ENCODE assay signal across 18 cellular contexts in the genomic region with DNA sequence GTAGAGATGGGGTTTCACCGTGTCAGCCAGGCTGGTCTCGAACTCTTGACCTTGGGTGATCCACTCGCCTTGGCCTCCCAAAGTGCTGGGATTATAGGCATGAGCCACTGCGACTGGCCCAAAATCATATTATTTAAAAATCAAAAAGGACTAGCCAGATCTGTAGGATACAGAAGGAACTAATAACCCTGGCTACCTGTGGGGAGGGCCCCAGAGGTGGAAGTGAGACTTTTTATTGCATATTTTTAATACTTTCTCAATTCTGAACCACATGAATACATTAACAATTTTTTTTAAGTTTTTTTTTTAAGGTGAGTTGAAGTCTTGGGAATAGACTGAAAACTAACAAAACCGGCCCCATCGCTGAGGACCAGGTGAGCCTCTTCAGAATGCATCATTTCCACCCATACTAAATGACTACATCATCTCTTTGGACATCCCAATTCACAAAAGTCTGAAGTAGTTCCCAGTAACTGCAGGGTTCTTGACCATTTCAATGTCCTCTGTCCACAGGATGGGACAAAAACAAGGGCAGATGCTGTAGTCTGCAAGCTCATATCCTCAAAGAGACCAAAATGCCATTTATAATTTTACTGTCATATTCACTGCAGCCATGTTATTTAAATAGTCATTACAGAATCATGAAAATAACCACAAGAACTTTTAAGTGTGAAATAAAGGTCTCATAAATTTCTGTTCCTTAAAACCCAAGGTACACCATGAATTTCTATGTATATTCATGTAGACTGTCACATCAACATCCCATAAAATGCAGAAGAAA. TPM values are rescaled to one million over a fixed set of nuclear protein-coding genes. Genes with fewer than 3 reads are reported as not detected.
DNase-seq lines count a peak whose midpoint lies in the region; ATAC-seq, FAIRE-seq and TF ChIP-seq lines count a peak whose summit lies in the region.
"Had no signal": no experiment of that assay in that cellular context is flagged by ENCODE, and none has a peak within 500 bp of the region (broad histone marks: within the 10 kb centered on the region; RNA-seq: fewer than 3 reads in every experiment).

No MANE protein-coding gene starts in this region.

- POLR2A ChIA-PET in CD4-positive, alpha-beta T cell (lab: Charles Lee) = interaction anchor here (1.0 kb wide), 1 partner anchor 17 kb away, joined by 3 read pairs; no protein-coding TSS in a partner anchor
- POLR2A ChIA-PET in CD8-positive, alpha-beta T cell (lab: Charles Lee) = interaction anchor here (0.6 kb wide), 1 partner anchor 14 kb away, joined by 3 read pairs; no protein-coding TSS in a partner anchor
- POLR2A ChIA-PET in GM12878 (lab: Charles Lee) = interaction anchor here (0.7 kb wide), 1 partner anchor 12 kb away, joined by 3 read pairs; no protein-coding TSS in a partner anchor

- no peaks in the 10 kb centered on the region for H3K9me3 ChIP-seq in CD4-positive, alpha-beta T cell (ENCODE audit: control insufficient read depth, low read length)
- no peaks in the 10 kb centered on the region for H3K9me3 ChIP-seq in CD8-positive, alpha-beta T cell (ENCODE audit: low read length)
- H3K9me3 ChIP-seq in GM12878 (replicated peaks; ENCODE audit: control insufficient read depth, insufficient read depth, low read length) = no peaks in the 10 kb centered on the region
- no peaks in the 10 kb centered on the region for H3K9me3 ChIP-seq in gastroesophageal sphincter
- H3K9me3 ChIP-seq: HAP-1 had no signal

- SMC1A ChIA-PET in GM12878 (lab: Charles Lee; ENCODE audit: uncharacterized antibody, unreplicated experiment) = no interaction called here

- intact Hi-C loops in CD4-positive, alpha-beta T cell (cut with DNase I, micrococcal nuclease) = no loop called here
- intact Hi-C loops in CD8-positive, alpha-beta T cell (cut with DNase I, micrococcal nuclease) = no loop called here
- intact Hi-C loops in GM12878 (cut with micrococcal nuclease; ENCODE audit: unreplicated experiment) = no loop called here

- H4K20me1 ChIP-seq in GM12878 (ENCODE audit: control insufficient read depth, insufficient read depth) = no peaks in the 10 kb centered on the region

- BruUV-seq in GM12878 (replicated peaks; lab: Mats Ljungman, UMichigan) = no TSS peak

- no peak overlapping the region for H2AFZ ChIP-seq in GM12878 (ENCODE audit: control insufficient read depth, low read depth, low read length)

- no peak for DNase-seq in CD4-positive, alpha-beta T cell
- DNase-seq in CD8-positive, alpha-beta T cell = no peak
- DNase-seq in GM12878 (ENCODE audit: low read depth, low spot score) (no peak), GM13976 (ENCODE audit: low spot score) (no peak)
- DNase-seq in stimulated activated naive B cell treated with anti-CD40 and anti-IgM and Interleukin-4, amounts not matched to agents 10 μg/mL and 1 μg/mL and 100 μg/mL, for 72 hours = no peak
- DNase-seq: C1 segment of cervical spinal cord; CD8-positive, alpha-beta memory T cell; DMS 273 treated with DMSO at 0.1 percent for 48 hours; DMS79; EL; GDM1; GOT3; HFFc6 had no signal

- no peaks in the 10 kb centered on the region for H3K27me3 Mint-ChIP-seq in CD4-positive, alpha-beta T cell
- no peaks in the 10 kb centered on the region for H3K27me3 Mint-ChIP-seq in CD8-positive, alpha-beta T cell (ENCODE audit: low read depth)
- no peaks in the 10 kb centered on the region for H3K27me3 Mint-ChIP-seq in stimulated activated naive B cell treated with anti-CD40 and anti-IgM and Interleukin-4, amounts not matched to agents 10 μg/mL and 1 μg/mL and 100 μg/mL, for 72 hours
- H3K27me3 Mint-ChIP-seq: CD8-positive, alpha-beta memory T cell had no signal

- no peaks in the 10 kb centered on the region for H3K4me1 Mint-ChIP-seq in CD4-positive, alpha-beta T cell (ENCODE audit: low read depth)
- H3K4me1 Mint-ChIP-seq in CD8-positive, alpha-beta T cell (ENCODE audit: low read depth) = no peaks in the 10 kb centered on the region
- peaks cover 7 to 33% of the 10 kb centered on the region in 2 donors for H3K4me1 Mint-ChIP-seq in stimulated activated naive B cell treated with anti-CD40 and anti-IgM and Interleukin-4, amounts not matched to agents 10 μg/mL and 1 μg/mL and 100 μg/mL, for 72 hours
- H3K4me1 Mint-ChIP-seq: CD8-positive, alpha-beta memory T cell had no signal

- RAD21 ChIA-PET in GM12878 (lab: Charles Lee; ENCODE audit: unreplicated experiment) = no interaction called here

- H3K27ac Mint-ChIP-seq in CD4-positive, alpha-beta T cell = peak overlapping the region; percentile 11
- H3K27ac Mint-ChIP-seq in CD8-positive, alpha-beta T cell = peak overlapping the region; percentile 13
- H3K27ac Mint-ChIP-seq in stimulated activated naive B cell treated with anti-CD40 and anti-IgM and Interleukin-4, amounts not matched to agents 10 μg/mL and 1 μg/mL and 100 μg/mL, for 72 hours = peak overlapping the region; percentile 47
- H3K27ac Mint-ChIP-seq: HFFc6 had no signal

- CTCF ChIA-PET in CD4-positive, alpha-beta T cell (lab: Charles Lee) = interaction anchor here (0.6 kb wide), 1 partner anchor 97 kb away, joined by 3 read pairs; no protein-coding TSS in a partner anchor
- CTCF ChIA-PET in CD8-positive, alpha-beta T cell (lab: Charles Lee) = no interaction called here
- CTCF ChIA-PET in GM12878 (lab: Yijun Ruan, JAX) = interaction anchor here (1.6 kb wide), 1 partner anchor 11 kb away, joined by 4 read pairs; no protein-coding TSS in a partner anchor

- no peaks in the 10 kb centered on the region for H3K4me1 ChIP-seq in CD8-positive, alpha-beta T cell (ENCODE audit: insufficient read depth, low read length)
- H3K4me1 ChIP-seq in GM12878 (ENCODE audit: control insufficient read depth, insufficient read depth, low read length) = no peaks in the 10 kb centered on the region
- H3K4me1 ChIP-seq in gastroesophageal sphincter = no peaks in the 10 kb centered on the region

- 94% methylated on average over 6 of the region's 6 CpGs for WGBS in GM12878 (ENCODE audit: insufficient coverage, insufficient replicate concordance, low lambda C conversion rate, missing lambda C conversion rate)
- WGBS in gastroesophageal sphincter (ENCODE audit: low coverage in 1 of 2), 2 donors = 96 to 100% methylated on average over 2 to 6 of the region's 6 CpGs

- H3K36me3 Mint-ChIP-seq in CD4-positive, alpha-beta T cell (ENCODE audit: low read depth) = peaks cover 8% of the 10 kb centered on the region
- H3K36me3 Mint-ChIP-seq in CD8-positive, alpha-beta T cell = peaks cover 11% of the 10 kb centered on the region
- peaks cover 27 to 41% of the 10 kb centered on the region in 2 donors for H3K36me3 Mint-ChIP-seq in stimulated activated naive B cell treated with anti-CD40 and anti-IgM and Interleukin-4, amounts not matched to agents 10 μg/mL and 1 μg/mL and 100 μg/mL, for 72 hours

- H3K27me3 ChIP-seq in CD4-positive, alpha-beta T cell (ENCODE audit: control insufficient read depth, insufficient read depth, low read length) = no peaks in the 10 kb centered on the region
- H3K27me3 ChIP-seq in CD8-positive, alpha-beta T cell (ENCODE audit: insufficient read depth, low read length) = no peaks in the 10 kb centered on the region
- H3K27me3 ChIP-seq in GM12878 (replicated peaks in 1 of 2; ENCODE audit: control insufficient read depth in 2 of 2, insufficient read depth in 2 of 2, low read length in 1 of 2) (no peaks in the 10 kb centered on the region), gastroesophageal sphincter (no peaks in the 10 kb centered on the region)

- H3K4me3 ChIP-seq in CD8-positive, alpha-beta T cell (ENCODE audit: low read depth, low read length) = no peak overlapping the region
- H3K4me3 ChIP-seq in GM12878 (no peak overlapping the region), gastroesophageal sphincter (no peak overlapping the region)
- H3K4me3 ChIP-seq: HAP-1 had no signal

- H3K79me2 ChIP-seq in GM12878 (ENCODE audit: control insufficient read depth, insufficient read depth, low read length) = no peaks in the 10 kb centered on the region

- H3K4me2 ChIP-seq in GM12878 (ENCODE audit: control insufficient read depth, insufficient read depth) = no peak overlapping the region

- no peak for ATAC-seq in CD4-positive, alpha-beta T cell (ENCODE audit: poor library complexity)
- ATAC-seq in CD8-positive, alpha-beta T cell = no peak
- ATAC-seq in GM12878 (no peak), gastroesophageal sphincter (no peak)
- ATAC-seq in stimulated activated naive B cell treated with anti-CD40 and anti-IgM and Interleukin-4, amounts not matched to agents 10 μg/mL and 1 μg/mL and 100 μg/mL, for 72 hours (replicated peaks) = peak; percentile 85 to 89

- TF ChIP-seq CTCF in CD4-positive, alpha-beta T cell (IDR thresholded peaks at IDR 0.05) = no peak
- TF ChIP-seq CTCF in CD8-positive, alpha-beta T cell (IDR thresholded peaks at IDR 0.05) = no peak
- TF ChIP-seq CTCF in GM12878 (IDR thresholded peaks at IDR 0.05 in 2 of 3, conservative IDR thresholded peaks at IDR 0.05 in 1 of 3; ENCODE audit: control insufficient read depth in 2 of 3, extremely low read depth in 1 of 3, insufficient read depth in 1 of 3, low read depth in 3 of 3, low read length in 3 of 3) (no peak), gastroesophageal sphincter (IDR thresholded peaks at IDR 0.05) (no peak), GM13976 (IDR thresholded peaks at IDR 0.05; ENCODE audit: borderline replicate concordance, control extremely low read depth, extremely low read depth, insufficient read depth, missing control alignments) (no peak)

- no peak overlapping the region for H3K4me3 Mint-ChIP-seq in CD4-positive, alpha-beta T cell
- H3K4me3 Mint-ChIP-seq in CD8-positive, alpha-beta T cell = no peak overlapping the region
- H3K4me3 Mint-ChIP-seq in stimulated activated naive B cell treated with anti-CD40 and anti-IgM and Interleukin-4, amounts not matched to agents 10 μg/mL and 1 μg/mL and 100 μg/mL, for 72 hours = peak overlapping the region in 1 of 2 donors; percentile 54
- H3K4me3 Mint-ChIP-seq: CD8-positive, alpha-beta memory T cell; HFFc6 had no signal

- in situ Hi-C loops in GM12878 (cut with MboI) (no loop called here), GM13976 (cut with MboI; ENCODE audit: low sequenced_read_pairs, unreplicated experiment) (loop anchor here (10.0 kb wide), 1 partner anchor 131 kb away; a partner anchor contains a TSS)

- no peak overlapping the region for H3K9ac ChIP-seq in GM12878 (ENCODE audit: control insufficient read depth, insufficient read depth, low read length)

- no peak for TF ChIP-seq RAD21 in GM12878 (IDR thresholded peaks at IDR 0.05; ENCODE audit: insufficient read depth, low read depth, low read length)

- H3K27ac ChIP-seq in CD4-positive, alpha-beta T cell (ENCODE audit: low read depth, low read length) = no peak overlapping the region
- H3K27ac ChIP-seq in CD8-positive, alpha-beta T cell (ENCODE audit: low read depth, low read length) = no peak overlapping the region
- H3K27ac ChIP-seq in GM12878 (ENCODE audit: control insufficient read depth, insufficient read depth) (no peak overlapping the region), gastroesophageal sphincter (no peak overlapping the region)

- peak; percentile 13 for FAIRE-seq in GM12878 (lab: Jason Lieb, UNC)
- FAIRE-seq: D721Med, GM12891, H54 had no signal

- H3K36me3 ChIP-seq in CD8-positive, alpha-beta T cell (ENCODE audit: insufficient read depth, low read length) = no peaks in the 10 kb centered on the region
- H3K36me3 ChIP-seq in GM12878 (ENCODE audit: control insufficient read depth in 2 of 2, insufficient read depth in 2 of 2, low read length in 1 of 2) (no peaks in the 10 kb centered on the region; a peak in 1 of 4 replicates), gastroesophageal sphincter (peaks cover 0 to 81% of the 10 kb centered on the region in 2 donors)

- TF ChIP-seq EP300 in GM12878 (IDR thresholded peaks at IDR 0.05; ENCODE audit: borderline replicate concordance in 1 of 2, control insufficient read depth in 1 of 2, low read depth in 2 of 2, low read length in 2 of 2) (no peak), gastroesophageal sphincter (IDR thresholded peaks at IDR 0.05) (no peak)

- H3K9me3 Mint-ChIP-seq in CD4-positive, alpha-beta T cell = no peaks in the 10 kb centered on the region
- no peaks in the 10 kb centered on the region for H3K9me3 Mint-ChIP-seq in CD8-positive, alpha-beta T cell
- no peaks in the 10 kb centered on the region for H3K9me3 Mint-ChIP-seq in stimulated activated naive B cell treated with anti-CD40 and anti-IgM and Interleukin-4, amounts not matched to agents 10 μg/mL and 1 μg/mL and 100 μg/mL, for 72 hours
- H3K9me3 Mint-ChIP-seq: CD8-positive, alpha-beta memory T cell; HFFc6 had no signal

- no peak for TF ChIP-seq POLR2A in GM12878 (IDR thresholded peaks at IDR 0.05; ENCODE audit: low read depth, low read length)
- TF ChIP-seq POLR2A in gastroesophageal sphincter (IDR thresholded peaks at IDR 0.05) = no peak

RNA-seq across cellular contexts. Expression of a gene that starts 21.4 kb away (rescaled TPM):
- 1,000 to 10,000 TPM; 2,901 to 2,913 TPM for total RNA-seq in CD4-positive, alpha-beta T cell
- total RNA-seq in CD8-positive, alpha-beta T cell = 1,000 to 10,000 TPM; 2,776 to 2,895 TPM
- total RNA-seq in GM12878 (2013; cell fraction: nucleolus; rRNA removed) = 506 and 558 TPM in 2 replicates
- total RNA-seq in GM12878 (2014; rRNA removed) (1,643 and 1,672 TPM in 2 replicates), GM12878 (2014; rRNA removed; fragmentation: Illumina TruSeq; extraction: Trizol) (2,010 and 2,119 TPM in 2 replicates), GM12878 (2021) (1,730 and 1,880 TPM in 2 replicates), gastroesophageal sphincter (1,000 to 10,000 TPM in 3 of 4 donors, 100 to 1,000 TPM in 1; 715 to 2,331 (median 1,488) TPM)
- polyA plus RNA-seq in GM12878 (2011; ENCODE audit: low read depth) = 4,017 TPM
- polyA plus RNA-seq in GM12878 (2011; rRNA removed) (2,588 and 2,966 TPM in 2 replicates), GM12878 (2014; fragmentation: Illumina TruSeq; extraction: Trizol) (2,219 and 2,318 TPM in 2 replicates), GM12878 (2014; fragmentation: Nextera tagmentation; extraction: Ambion mirVana) (1,000 to 10,000 TPM; 5,836 to 8,551 TPM), GM12878 (2014; rRNA removed) (2,664 and 2,752 TPM in 2 replicates), GM12878 (2016; fragmentation: Nextera tagmentation; extraction: Ambion mirVana) (1,000 to 10,000 TPM; 2,013 to 2,197 TPM)
- polyA plus RNA-seq in GM12878 (2011; cell fraction: cytosol; rRNA removed) = 1,434 and 1,651 TPM in 2 replicates
- polyA plus RNA-seq in GM12878 (2011; cell fraction: nucleus; rRNA removed) = 583 and 722 TPM in 2 replicates
- polyA plus RNA-seq in GM12878 (2012) = 7,976 and 8,679 TPM in 2 replicates
- polyA minus RNA-seq in GM12878 (2011; rRNA and poly(A)+ RNA removed) = 294 and 425 TPM in 2 replicates
- 148 and 188 TPM in 2 replicates for polyA minus RNA-seq in GM12878 (2011; cell fraction: cytosol; rRNA and poly(A)+ RNA removed)
- polyA minus RNA-seq in GM12878 (2011; cell fraction: nucleus; rRNA and poly(A)+ RNA removed) = 104 and 147 TPM in 2 replicates

Comparison
In these comparisons a context has a peak if more than half of its experiments do, and no peak if none do; other contexts are left out.
1. ATAC-seq: peak in stimulated activated naive B cell treated with anti-CD40 and anti-IgM and Interleukin-4, amounts not matched to agents 10 μg/mL and 1 μg/mL and 100 μg/mL, for 72 hours (2 of 2); none in CD4-positive, alpha-beta T cell (single experiment), CD8-positive, alpha-beta T cell (single experiment), GM12878 (single experiment) and gastroesophageal sphincter (single experiment).
2. Peak in every context shown above with its lines, with median percentiles within 50 percentile points of each other: H3K27ac Mint-ChIP-seq.